Comparison of ENCODE assay signal across 17 cellular contexts in the genomic region with DNA sequence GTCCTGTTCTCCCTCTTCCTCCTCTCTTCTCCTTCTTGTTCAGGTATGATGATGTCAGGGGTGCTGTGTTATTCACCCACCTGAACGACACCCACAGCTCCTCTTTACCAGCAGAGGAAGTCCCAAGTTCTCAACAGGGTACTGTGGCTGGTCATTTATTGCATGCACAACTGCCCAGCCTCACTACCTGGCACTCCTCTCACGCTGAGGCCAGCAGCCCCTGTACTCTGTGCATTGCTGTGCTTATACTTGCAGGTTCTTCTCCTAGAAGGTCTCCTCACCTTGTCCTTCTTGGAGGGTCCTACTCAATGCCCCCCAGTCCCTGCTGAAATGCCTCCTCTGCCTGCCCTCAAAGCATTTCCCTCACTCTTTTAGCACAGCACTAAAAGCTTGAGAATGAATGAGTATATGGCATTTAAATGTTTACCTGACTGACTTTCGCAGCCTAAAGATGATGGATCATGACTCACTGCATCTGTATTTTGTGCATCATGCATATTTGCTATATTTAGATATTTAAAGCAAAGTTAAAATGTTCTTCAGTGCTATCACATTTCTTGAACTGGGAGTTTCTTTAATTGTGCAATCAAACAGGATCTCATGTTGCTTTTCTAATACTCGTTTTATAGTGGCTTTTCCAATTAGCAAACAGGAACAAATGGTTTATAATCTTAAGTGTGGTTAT.
A peak's percentile ranks its signal among the peaks of the same experiment; 100 is the strongest.
DNase-seq lines count a peak whose midpoint lies in the region; ATAC-seq, FAIRE-seq and TF ChIP-seq lines count a peak whose summit lies in the region.
"Had no signal": no experiment of that assay in that cellular context is flagged by ENCODE, and none has a peak within 500 bp of the region (broad histone marks: within the 10 kb centered on the region; RNA-seq: fewer than 3 reads in every experiment).

No MANE protein-coding gene starts in this region.

- H2BK120ac ChIP-seq in H1 (replicated peaks; ENCODE audit: low read depth, low read length): no peak overlapping the region
- no peak overlapping the region for H2BK120ac ChIP-seq in mesenchymal stem cell (ENCODE audit: low read depth, low read length)

- no peak for TF ChIP-seq EP300 in H1 (IDR thresholded peaks at IDR 0.05; ENCODE audit: borderline replicate concordance in 1 of 2, low read depth in 2 of 2, low read length in 2 of 2)

- no peak overlapping the region for H4K8ac ChIP-seq in H1 (ENCODE audit: extremely low read depth, insufficient read depth, low read length)
- no peak overlapping the region for H4K8ac ChIP-seq in mesenchymal stem cell (ENCODE audit: low read length)

- TF ChIP-seq CTCF in AG10803 (conservative IDR thresholded peaks at IDR 0.05; ENCODE audit: low read length) (no peak), HFFc6 (IDR thresholded peaks at IDR 0.05) (no peak), H1 (IDR thresholded peaks at IDR 0.05; ENCODE audit: control extremely low read depth in 1 of 3, insufficient read depth in 1 of 3, low read depth in 1 of 3, low read length in 3 of 3) (no peak), endodermal cell (conservative IDR thresholded peaks at IDR 0.05) (no peak)

- no peak overlapping the region for H4K5ac ChIP-seq in H1 (ENCODE audit: insufficient read length, low read depth, low read length)

- no peak overlapping the region for H3K4me2 ChIP-seq in H1 (ENCODE audit: insufficient read depth in 1 of 2, low read depth in 2 of 2, low read length in 2 of 2)
- no peak overlapping the region for H3K4me2 ChIP-seq in mesenchymal stem cell (ENCODE audit: low read length, poor library complexity, severe bottlenecking)
- H3K4me2 ChIP-seq: A549, GM23338 had no signal

- ATAC-seq in HG02642 (IDR thresholded peaks at IDR 0.05; ENCODE audit: poor library complexity, unreplicated experiment) (no peak), Right ventricle myocardium inferior (no peak)
- ATAC-seq: A549; CD8-positive, alpha-beta T cell; GM23338; PC-3 had no signal

- no peak for TF ChIP-seq POLR2A in H1 (IDR thresholded peaks at IDR 0.05; ENCODE audit: control extremely low read depth in 1 of 2, low read depth in 2 of 2, low read length in 2 of 2)

- H3K27ac Mint-ChIP-seq in HFFc6 (peak overlapping the region; percentile 69; the same call in 1 of the 2 replicates), endodermal cell (no peak overlapping the region)
- H3K27ac Mint-ChIP-seq: B cell; CD8-positive, alpha-beta T cell; GM23338 had no signal

- H2BK12ac ChIP-seq in H1 (ENCODE audit: low read depth, low read length) (peak overlapping the region; percentile 33; the same call in 1 of the 2 replicates), mesenchymal stem cell (ENCODE audit: low read length in 2 of 2) (no peak overlapping the region)

- no peaks in the 10 kb centered on the region for H3K23me2 ChIP-seq in H1 (ENCODE audit: low read depth, low read length)

- POLR2A ChIA-PET in H1 (lab: Charles Lee; ENCODE audit: partially characterized antibody): no interaction called here

- H3K14ac ChIP-seq in H1 (ENCODE audit: insufficient read length) (no peak overlapping the region), mesenchymal stem cell (ENCODE audit: low read length in 2 of 2) (no peak overlapping the region)

- peak; percentile 48 for FAIRE-seq in H1 (lab: Jason Lieb, UNC)
- FAIRE-seq: A549 had no signal

- CTCF ChIA-PET in H1 (lab: Charles Lee; ENCODE audit: partially characterized antibody): interaction anchor here (0.7 to 1.6 kb wide), 3 partner anchors 11 to 194 kb away, joined by 3 to 4 read pairs (median 3); no protein-coding TSS in a partner anchor

- H3K27me3 Mint-ChIP-seq in HFFc6 (ENCODE audit: insufficient read depth): no peaks in the 10 kb centered on the region
- H3K27me3 Mint-ChIP-seq in endodermal cell (ENCODE audit: insufficient read depth): no peaks in the 10 kb centered on the region
- H3K27me3 Mint-ChIP-seq: B cell had no signal

- H3K4ac ChIP-seq in H1 (replicated peaks; ENCODE audit: insufficient read length, low read depth, low read length) (no peak overlapping the region), mesenchymal stem cell (ENCODE audit: low read depth in 1 of 2, low read length in 2 of 2) (no peak overlapping the region)

- H2BK5ac ChIP-seq in H1 (ENCODE audit: low read depth, low read length): no peak overlapping the region
- H2BK5ac ChIP-seq in mesenchymal stem cell (ENCODE audit: low read depth, low read length, poor library complexity, severe bottlenecking): no peak overlapping the region

- H3K27me3 ChIP-seq in H1 (replicated peaks in 1 of 4; ENCODE audit: control insufficient read depth in 3 of 4, extremely low read depth in 1 of 4, insufficient read depth in 3 of 4, low read length in 3 of 4) (no peaks in the 10 kb centered on the region), mesenchymal stem cell (ENCODE audit: control insufficient read depth in 1 of 2, insufficient read depth in 1 of 2, low read length in 2 of 2) (no peaks in the 10 kb centered on the region), endodermal cell (ENCODE audit: control insufficient read depth, insufficient read depth, low read length, poor library complexity, severe bottlenecking) (no peaks in the 10 kb centered on the region)

- H3K56ac ChIP-seq in H1 (replicated peaks; ENCODE audit: insufficient read length, low read depth, low read length): no peak overlapping the region

- no peaks in the 10 kb centered on the region for H3K79me2 ChIP-seq in H1 (ENCODE audit: control insufficient read depth in 1 of 2, insufficient read depth in 2 of 2, low read length in 2 of 2)

- no peaks in the 10 kb centered on the region for H4K20me1 ChIP-seq in H1 (replicated peaks in 1 of 2; ENCODE audit: control insufficient read depth in 1 of 2, insufficient read depth in 2 of 2, low read length in 2 of 2)

- H4K91ac ChIP-seq in H1 (replicated peaks; ENCODE audit: insufficient read length, low read length): peak overlapping the region; percentile 22
- H4K91ac ChIP-seq in mesenchymal stem cell (ENCODE audit: low read length): no peak overlapping the region

- no peak for TF ChIP-seq RAD21 in H1 (IDR thresholded peaks at IDR 0.05 in 1 of 2, conservative IDR thresholded peaks at IDR 0.05 in 1 of 2; ENCODE audit: low read depth in 2 of 2, low read length in 2 of 2)

- H3K9me3 Mint-ChIP-seq in HFFc6 (no peaks in the 10 kb centered on the region), endodermal cell (no peaks in the 10 kb centered on the region)
- H3K9me3 Mint-ChIP-seq: CD8-positive, alpha-beta T cell had no signal

- H3K4me1 Mint-ChIP-seq in HFFc6 (ENCODE audit: low read depth): peaks cover 31% of the 10 kb centered on the region
- no peaks in the 10 kb centered on the region for H3K4me1 Mint-ChIP-seq in endodermal cell
- H3K4me1 Mint-ChIP-seq: B cell, GM23338 had no signal

- 0 out of 2 replicates have a peak overlapping the region, but pooled peaks have one; percentile 61 for H2BK15ac ChIP-seq in H1 (ENCODE audit: low read length)
- no peak overlapping the region for H2BK15ac ChIP-seq in mesenchymal stem cell (ENCODE audit: low read depth, poor library complexity, severe bottlenecking)

- no peak overlapping the region for H3K4me3 ChIP-seq in AG10803 (ENCODE audit: low read length)
- no peak overlapping the region for H3K4me3 ChIP-seq in H1 (ENCODE audit: extremely low read depth in 1 of 4, insufficient read depth in 2 of 4, low read depth in 3 of 4, low read length in 4 of 4)
- no peak overlapping the region for H3K4me3 ChIP-seq in mesenchymal stem cell (ENCODE audit: insufficient read depth in 1 of 2, low read depth in 1 of 2, low read length in 2 of 2)
- H3K4me3 ChIP-seq in endodermal cell (ENCODE audit: low read length): no peak overlapping the region
- H3K4me3 ChIP-seq: A549, GM23338 had no signal

- H3K9ac ChIP-seq in H1 (replicated peaks in 1 of 4; ENCODE audit: extremely low read depth in 1 of 4, low read depth in 3 of 4, low read length in 3 of 4) (no peak overlapping the region), mesenchymal stem cell (ENCODE audit: low read length) (no peak overlapping the region), endodermal cell (ENCODE audit: extremely low read depth, low read length, poor library complexity, severe bottlenecking) (no peak overlapping the region)

- DNase-seq in AG10803 (ENCODE audit: low read depth) (peak; percentile 42), HFFc6 (peak; percentile 36), H1 (ENCODE audit: low read depth in 1 of 2, low spot score in 2 of 2) (no peak), mesenchymal stem cell (peak; percentile 19), OCI-M1 (lab: John Stamatoyannopoulos, UW) (no peak), endodermal cell (no peak), Right ventricle myocardium inferior (ENCODE audit: missing footprints) (no peak)
- DNase-seq: CD8-positive, alpha-beta T cell; NCI-H1105 treated with DMSO at 0.1 percent for 48 hours; NCI-H1694 treated with DMSO at 0.1 percent for 48 hours; NCI-H69; NK-92 treated with Interleukin-12 subunit alpha and Interleukin-12 subunit beta, amount 100 ng/mL, for 24 hours; PC-3 had no signal

- no peak overlapping the region for H2AK5ac ChIP-seq in H1 (ENCODE audit: low read depth, low read length)
- no peak overlapping the region for H2AK5ac ChIP-seq in mesenchymal stem cell (ENCODE audit: low read length, severe bottlenecking)

- H3K9me3 ChIP-seq in H1 (ENCODE audit: insufficient read depth in 2 of 2, low read depth in 1 of 2, low read length in 1 of 2) (peaks cover 0 to 5% of the 10 kb centered on the region in 2 experiments; a peak in 2 of 4 replicates), mesenchymal stem cell (ENCODE audit: control insufficient read depth, low read length) (no peaks in the 10 kb centered on the region), endodermal cell (ENCODE audit: control insufficient read depth, low read length) (no peaks in the 10 kb centered on the region)
- H3K9me3 ChIP-seq: A549 had no signal

- H3K79me1 ChIP-seq in H1 (ENCODE audit: low read depth, low read length) (no peaks in the 10 kb centered on the region), mesenchymal stem cell (replicated peaks; ENCODE audit: low read length, poor library complexity, severe bottlenecking) (no peaks in the 10 kb centered on the region)

- H3K36me3 Mint-ChIP-seq in HFFc6 (ENCODE audit: low read depth): no peaks in the 10 kb centered on the region
- no peaks in the 10 kb centered on the region for H3K36me3 Mint-ChIP-seq in endodermal cell (ENCODE audit: low read depth)
- H3K36me3 Mint-ChIP-seq: CD8-positive, alpha-beta T cell had no signal

- no peaks in the 10 kb centered on the region; a peak in 1 of 8 replicates for H3K36me3 ChIP-seq in H1 (ENCODE audit: control insufficient read depth in 2 of 4, insufficient read depth in 4 of 4, low read length in 3 of 4)
- H3K36me3 ChIP-seq in mesenchymal stem cell (ENCODE audit: control insufficient read depth in 1 of 2, insufficient read depth in 2 of 2, low read depth in 1 of 2, low read length in 2 of 2): no peaks in the 10 kb centered on the region
- H3K36me3 ChIP-seq in endodermal cell (ENCODE audit: control insufficient read depth, insufficient read depth, low read length): no peaks in the 10 kb centered on the region

- H3K4me1 ChIP-seq in H1 (replicated peaks in 1 of 4; ENCODE audit: control insufficient read depth in 3 of 4, insufficient read depth in 4 of 4, low read length in 3 of 4) (no peaks in the 10 kb centered on the region), mesenchymal stem cell (ENCODE audit: control insufficient read depth, insufficient read depth, low read depth, low read length) (peaks cover 4% of the 10 kb centered on the region), endodermal cell (ENCODE audit: control insufficient read depth, insufficient read depth, low read length) (no peaks in the 10 kb centered on the region)
- H3K4me1 ChIP-seq: A549 had no signal

- no peak overlapping the region for H2AFZ ChIP-seq in H1 (ENCODE audit: low read length)
- H2AFZ ChIP-seq in mesenchymal stem cell (ENCODE audit: low read depth, low read length): no peak overlapping the region

- peak overlapping the region; percentile 48; the same call in 1 of the 2 replicates for H2BK20ac ChIP-seq in H1 (ENCODE audit: low read length)

- H3K4me3 Mint-ChIP-seq in HFFc6 (peak overlapping the region; percentile 35; the same call in 1 of the 2 replicates), endodermal cell (no peak overlapping the region)
- H3K4me3 Mint-ChIP-seq: B cell; CD8-positive, alpha-beta T cell; GM23338 had no signal

- no peak overlapping the region for H3K27ac ChIP-seq in H1 (ENCODE audit: low read depth, low read length)
- no peak overlapping the region for H3K27ac ChIP-seq in mesenchymal stem cell (ENCODE audit: low read length, poor library complexity, severe bottlenecking)
- H3K27ac ChIP-seq in endodermal cell (ENCODE audit: low read depth, low read length): no peak overlapping the region
- H3K27ac ChIP-seq: A549 had no signal

- no peak overlapping the region for H3K18ac ChIP-seq in H1 (ENCODE audit: extremely low read depth, low read length)
- no peak overlapping the region for H3K18ac ChIP-seq in mesenchymal stem cell (ENCODE audit: low read depth in 1 of 2, low read length in 2 of 2)

- H3K23ac ChIP-seq in H1 (ENCODE audit: insufficient read length): no peak overlapping the region
- no peak overlapping the region for H3K23ac ChIP-seq in mesenchymal stem cell (ENCODE audit: low read length in 2 of 2)

- intact Hi-C loops in Right ventricle myocardium inferior (cut with DNase I): no loop called here

- 91% methylated on average over 3 of the region's 4 CpGs; no CpG with 5 or more reads in 1 of the 2 experiments for WGBS in H1 (ENCODE audit: extremely low coverage in 1 of 2, insufficient coverage in 1 of 2, insufficient read length in 1 of 2, insufficient replicate concordance in 2 of 2, low coverage in 1 of 2, low lambda C conversion rate in 2 of 2, missing lambda C conversion rate in 1 of 2), 2 experiments
- 89% methylated on average over 2 of the region's 4 CpGs for WGBS in mesenchymal stem cell
- WGBS in endodermal cell (ENCODE audit: insufficient coverage in 1 of 2, insufficient read length in 1 of 2), 2 experiments: 87% methylated on average over 4 of the region's 4 CpGs; no CpG with 5 or more reads in 1 of the 2 experiments

Comparison
In these comparisons a context has a peak if more than half of its experiments do, and no peak if none do; other contexts are left out.
1. DNase-seq: peak in AG10803 (single experiment), HFFc6 (single experiment) and mesenchymal stem cell (single experiment); none in H1 (0 of 2), OCI-M1 (single experiment), endodermal cell (single experiment) and Right ventricle myocardium inferior (single experiment).